ENCODE assay signal across 8 cellular contexts in the genomic region with DNA sequence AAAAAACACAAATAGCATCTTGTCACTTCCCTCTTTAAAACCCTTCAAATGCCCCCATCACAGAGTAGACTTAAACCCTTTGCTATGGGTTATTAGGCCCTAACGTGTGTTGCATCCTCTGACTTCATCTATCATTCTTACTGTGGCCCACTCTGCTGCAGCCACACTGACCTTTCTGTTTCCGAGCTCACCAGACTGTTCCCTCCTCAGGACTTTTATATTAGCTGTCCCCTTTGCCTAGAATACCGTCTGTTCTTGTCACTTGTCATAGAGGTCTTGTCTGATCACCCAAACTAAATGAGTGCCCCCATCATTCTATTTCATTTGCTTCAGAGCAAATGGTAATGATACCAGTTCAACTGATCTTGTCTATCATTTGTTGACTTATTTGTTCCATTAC. TPM values are rescaled to one million over a fixed set of nuclear protein-coding genes. Genes with fewer than 3 reads are reported as not detected.
A peak's percentile ranks its signal among the peaks of the same experiment; 100 is the strongest.
DNase-seq lines count a peak whose midpoint lies in the region; ATAC-seq and TF ChIP-seq lines count a peak whose summit lies in the region.

No MANE protein-coding gene starts in this region.

- H3K4me3 Mint-ChIP-seq in CD4-positive, alpha-beta memory T cell: peak overlapping the region; percentile 94 to 97 (median 96)
- H3K4me3 Mint-ChIP-seq in endothelial cell (ENCODE audit: unreplicated experiment): peak overlapping the region; percentile 99

- no TSS peak for BruUV-seq in OCI-LY7 (replicated peaks; lab: Mats Ljungman, UMichigan)

- H3K79me2 ChIP-seq in OCI-LY7 (ENCODE audit: insufficient read depth, low read depth, low read length) (peaks cover 33% of the 10 kb centered on the region), osteoblast (ENCODE audit: insufficient read depth, low read length) (peaks cover 46% of the 10 kb centered on the region)

- H3K36me3 Mint-ChIP-seq in CD4-positive, alpha-beta memory T cell: peaks cover 7 to 22% of the 10 kb centered on the region in 2 donors
- no peaks in the 10 kb centered on the region for H3K36me3 Mint-ChIP-seq in endothelial cell (ENCODE audit: low read depth, unreplicated experiment)

- POLR2A ChIA-PET in CD4-positive, alpha-beta memory T cell (lab: Charles Lee; ENCODE audit: partially characterized antibody): interaction anchor here (0.9 to 3.7 kb wide), 11 partner anchors 12 to 222 kb away, joined by 5 to 60 read pairs (median 12); a partner anchor contains a TSS
- POLR2A ChIA-PET in OCI-LY7 (lab: Charles Lee): interaction anchor here (1.7 to 1.9 kb wide), 2 partner anchors 18 to 20 kb away, joined by 4 read pairs; no protein-coding TSS in a partner anchor

- H3K4me2 ChIP-seq in OCI-LY7 (ENCODE audit: low read length) (peak overlapping the region; percentile 95), osteoblast (ENCODE audit: insufficient read depth, low read length) (peak overlapping the region; percentile 97)

- no peak for DNase-seq in CD4-positive, alpha-beta memory T cell
- DNase-seq in OCI-LY7 (ENCODE audit: low spot score) (no peak), endothelial cell (ENCODE audit: low spot score) (no peak), osteoblast (ENCODE audit: insufficient read length, low spot score, missing footprints) (peak; percentile 60), inferior parietal cortex (ENCODE audit: extremely low spot score) (no peak)
- DNase-seq in NK-92 treated with Interleukin-12 subunit alpha and Interleukin-12 subunit beta, amount 100 ng/mL, for 24 hours (lab: John Stamatoyannopoulos, UW): no peak

- H3K27me3 Mint-ChIP-seq in CD4-positive, alpha-beta memory T cell: no peaks in the 10 kb centered on the region
- peaks cover 2% of the 10 kb centered on the region for H3K27me3 Mint-ChIP-seq in endothelial cell (ENCODE audit: unreplicated experiment)

- no peaks in the 10 kb centered on the region for H3K36me3 ChIP-seq in CD4-positive, alpha-beta memory T cell (ENCODE audit: insufficient read depth, low read length)
- H3K36me3 ChIP-seq in OCI-LY7 (ENCODE audit: insufficient read depth, low read length) (peaks cover 16% of the 10 kb centered on the region; the same call in 1 of the 2 replicates), osteoblast (ENCODE audit: insufficient read depth, low read length) (no peaks in the 10 kb centered on the region)

- peaks cover 42% of the 10 kb centered on the region for H3K4me1 ChIP-seq in CD4-positive, alpha-beta memory T cell (ENCODE audit: insufficient read depth, low read length)
- H3K4me1 ChIP-seq in OCI-LY7 (ENCODE audit: insufficient read depth, low read length, poor library complexity, severe bottlenecking) (peaks cover 25% of the 10 kb centered on the region), osteoblast (ENCODE audit: insufficient read depth, low read length) (peaks cover 65% of the 10 kb centered on the region)

- H4K20me1 ChIP-seq in OCI-LY7 (ENCODE audit: insufficient read depth, low read length) (peaks cover 25% of the 10 kb centered on the region), osteoblast (ENCODE audit: insufficient read depth, low read length) (peaks cover 34% of the 10 kb centered on the region)

- H2AFZ ChIP-seq in OCI-LY7 (ENCODE audit: low read length) (peak overlapping the region; percentile 89), osteoblast (ENCODE audit: low read length) (peak overlapping the region; percentile 91)

- TF ChIP-seq CTCF in OCI-LY7 (conservative IDR thresholded peaks at IDR 0.05; ENCODE audit: low read length) (no peak), endothelial cell (IDR thresholded peaks at IDR 0.05; ENCODE audit: unreplicated experiment) (no peak), osteoblast (IDR thresholded peaks at IDR 0.05; ENCODE audit: extremely low read depth, low read depth, low read length) (no peak)

- peak overlapping the region; percentile 90 for H3K27ac ChIP-seq in CD4-positive, alpha-beta memory T cell (ENCODE audit: low read depth, low read length)
- no peak overlapping the region for H3K27ac ChIP-seq in OCI-LY7 (ENCODE audit: low read depth, low read length, poor library complexity, severe bottlenecking)
- peak overlapping the region; percentile 87 for H3K27ac ChIP-seq in osteoblast (ENCODE audit: low read depth, low read length)

- ATAC-seq in HG03196 (IDR thresholded peaks at IDR 0.05; ENCODE audit: unreplicated experiment) (no peak), HG03025 (IDR thresholded peaks at IDR 0.05; ENCODE audit: low FRiP score, unreplicated experiment) (no peak)

- intact Hi-C loops in CD4-positive, alpha-beta memory T cell (cut with micrococcal nuclease): loop anchor here (1.0 to 5.0 kb wide), 7 partner anchors 19 to 1136 kb away; a partner anchor contains a TSS
- intact Hi-C loops in OCI-LY7 (cut with micrococcal nuclease; ENCODE audit: unreplicated experiment): loop anchor here (5.0 kb wide), 1 partner anchor 494 kb away; no protein-coding TSS in a partner anchor

- no peaks in the 10 kb centered on the region for H3K27me3 ChIP-seq in CD4-positive, alpha-beta memory T cell (ENCODE audit: insufficient read depth, low read length)
- no peaks in the 10 kb centered on the region for H3K27me3 ChIP-seq in osteoblast (ENCODE audit: insufficient read depth, low read length)

- no peaks in the 10 kb centered on the region for H3K9me3 ChIP-seq in CD4-positive, alpha-beta memory T cell (ENCODE audit: control insufficient read depth in 1 of 2, low read length in 2 of 2)
- H3K9me3 ChIP-seq in OCI-LY7 (ENCODE audit: low read length) (no peaks in the 10 kb centered on the region), osteoblast (ENCODE audit: low read depth, low read length) (no peaks in the 10 kb centered on the region)

- no peaks in the 10 kb centered on the region for H3K9me3 Mint-ChIP-seq in CD4-positive, alpha-beta memory T cell
- H3K9me3 Mint-ChIP-seq in endothelial cell (ENCODE audit: unreplicated experiment): no peaks in the 10 kb centered on the region

- peak overlapping the region; percentile 96 to 98 (median 98) for H3K27ac Mint-ChIP-seq in CD4-positive, alpha-beta memory T cell
- H3K27ac Mint-ChIP-seq in endothelial cell (ENCODE audit: unreplicated experiment): peak overlapping the region; percentile 59

- CTCF ChIA-PET in CD4-positive, alpha-beta memory T cell (lab: Charles Lee; ENCODE audit: partially characterized antibody): interaction anchor here (1.2 to 2.5 kb wide), 5 partner anchors 17 to 47 kb away, joined by 3 to 13 read pairs (median 9); a partner anchor contains a TSS
- CTCF ChIA-PET in OCI-LY7 (lab: Charles Lee; ENCODE audit: unreplicated experiment): no interaction called here

- peaks cover 32 to 50% (median 39%) of the 10 kb centered on the region in 4 donors for H3K4me1 Mint-ChIP-seq in CD4-positive, alpha-beta memory T cell
- H3K4me1 Mint-ChIP-seq in endothelial cell (ENCODE audit: unreplicated experiment): peaks cover 61% of the 10 kb centered on the region

- no peaks in the 10 kb centered on the region for H3K9me2 ChIP-seq in OCI-LY7 (ENCODE audit: insufficient read depth, low read length)

- H3K4me3 ChIP-seq in CD4-positive, alpha-beta memory T cell (ENCODE audit: low read length in 2 of 2): peak overlapping the region; percentile 79 to 87
- peak overlapping the region; percentile 82 for H3K4me3 ChIP-seq in OCI-LY7 (ENCODE audit: low read depth, low read length, poor library complexity, severe bottlenecking)
- H3K4me3 ChIP-seq in osteoblast (ENCODE audit: insufficient read depth, low read length): peak overlapping the region; percentile 91

RNA-seq across cellular contexts. Expression of a gene that starts 0.9 kb away (rescaled TPM):
- total RNA-seq in CD4-positive, alpha-beta memory T cell: 10 to 100 TPM; 48.3 to 49.1 TPM
- 10 to 100 TPM; 19.0 to 28.8 TPM for polyA plus RNA-seq in CD4-positive, alpha-beta memory T cell
- 35.5 and 37.1 TPM in 2 replicates for total RNA-seq in OCI-LY7 (2014; rRNA removed; shearing (Covaris generic))
- total RNA-seq in OCI-LY7 (2022) (37.3 and 50.8 TPM in 2 replicates), endothelial cell (ENCODE audit: unreplicated experiment) (47.8 TPM), osteoblast (35.5 and 41.5 TPM in 2 replicates)

RNA-seq across cellular contexts. Expression of a gene that starts 47.1 kb away (rescaled TPM):
- 10 to 100 TPM; 14.5 to 15.6 TPM for total RNA-seq in CD4-positive, alpha-beta memory T cell
- polyA plus RNA-seq in CD4-positive, alpha-beta memory T cell: 1 to 10 TPM; 2.2 to 2.6 TPM
- total RNA-seq in OCI-LY7 (2014; rRNA removed; shearing (Covaris generic)): 50.3 and 60.2 TPM in 2 replicates
- 101 and 117 TPM in 2 replicates for total RNA-seq in OCI-LY7 (2022)
- total RNA-seq in endothelial cell (ENCODE audit: unreplicated experiment): 42.1 TPM
- 15.2 and 20.3 TPM in 2 replicates for total RNA-seq in osteoblast
